In genomic region chr16:48383877-48384304, GRCh38 we compare ENCODE assay signal across 8 cellular contexts. TPM values are rescaled to one million over a fixed set of nuclear protein-coding genes. Genes with fewer than 3 reads are reported as not detected.
A peak's percentile ranks its signal among the peaks of the same experiment; 100 is the strongest.
DNase-seq lines count a peak whose midpoint lies in the region; ATAC-seq and TF ChIP-seq lines count a peak whose summit lies in the region.

No MANE protein-coding gene starts in this region.

- intact Hi-C loops in Panc1 (cut with micrococcal nuclease; ENCODE audit: unreplicated experiment) = no loop called here
- intact Hi-C loops in vagina (cut with DNase I) = loop anchor here (10.0 kb wide), 2 partner anchors 151 to 221 kb away; no protein-coding TSS in a partner anchor

- H3K23ac ChIP-seq in mesenchymal stem cell (ENCODE audit: low read length in 2 of 2) = peak overlapping the region in 1 of 2 experiments; percentile 72

- H3K4me3 ChIP-seq in Panc1 (ENCODE audit: low read depth in 2 of 2, low read length in 2 of 2) = peak overlapping the region; percentile 87 to 90
- peak overlapping the region; percentile 96 to 98 for H3K4me3 ChIP-seq in mesenchymal stem cell (ENCODE audit: insufficient read depth in 1 of 2, low read depth in 1 of 2, low read length in 2 of 2)
- H3K4me3 ChIP-seq in vagina = peak overlapping the region; percentile 94 to 96

- peak in 1 of 2 donors; percentile 7 for TF ChIP-seq POLR2A in vagina (IDR thresholded peaks at IDR 0.05)

- H3K27ac ChIP-seq in Panc1 (ENCODE audit: low read length) (peak overlapping the region; percentile 91), cingulate gyrus (ENCODE audit: low read depth, low read length) (peak overlapping the region; percentile 89), mesenchymal stem cell (ENCODE audit: low read length, poor library complexity, severe bottlenecking) (peak overlapping the region; percentile 85), vagina (peak overlapping the region; percentile 99)

- H3K27me3 ChIP-seq in Panc1 (ENCODE audit: control insufficient read depth, insufficient read depth, low read length) (no peaks in the 10 kb centered on the region), mesenchymal stem cell (ENCODE audit: control insufficient read depth in 1 of 2, insufficient read depth in 1 of 2, low read length in 2 of 2) (no peaks in the 10 kb centered on the region), vagina (no peaks in the 10 kb centered on the region)

- H3K4ac ChIP-seq in mesenchymal stem cell (ENCODE audit: low read depth in 1 of 2, low read length in 2 of 2) = peak overlapping the region in 1 of 2 experiments; percentile 94

- peak overlapping the region; percentile 60 for H3K4me2 ChIP-seq in mesenchymal stem cell (ENCODE audit: low read length, poor library complexity, severe bottlenecking)

- H3K79me1 ChIP-seq in mesenchymal stem cell (replicated peaks; ENCODE audit: low read length, poor library complexity, severe bottlenecking) = no peaks in the 10 kb centered on the region

- TSS peak; percentile 79 for BruUV-seq in Panc1 (replicated peaks; lab: Mats Ljungman, UMichigan)

- no peak overlapping the region for H4K8ac ChIP-seq in mesenchymal stem cell (ENCODE audit: low read length)

- H3K36me3 ChIP-seq in Panc1 (ENCODE audit: control insufficient read depth, insufficient read depth, low read length) = no peaks in the 10 kb centered on the region; the same call in none of the 2 replicates
- H3K36me3 ChIP-seq in mesenchymal stem cell (ENCODE audit: control insufficient read depth in 1 of 2, insufficient read depth in 2 of 2, low read depth in 1 of 2, low read length in 2 of 2) = no peaks in the 10 kb centered on the region
- no peaks in the 10 kb centered on the region for H3K36me3 ChIP-seq in vagina

- peaks cover 12% of the 10 kb centered on the region for H3K4me1 ChIP-seq in Panc1 (ENCODE audit: control insufficient read depth, insufficient read depth, low read length)
- H3K4me1 ChIP-seq in mesenchymal stem cell (ENCODE audit: control insufficient read depth, insufficient read depth, low read depth, low read length) = peaks cover 6% of the 10 kb centered on the region
- peaks cover 57% of the 10 kb centered on the region for H3K4me1 ChIP-seq in vagina

- ATAC-seq in Panc1 = no peak
- ATAC-seq in GM19467 (IDR thresholded peaks at IDR 0.05; ENCODE audit: unreplicated experiment) = no peak
- no peak for ATAC-seq in GM21723 (IDR thresholded peaks at IDR 0.05; ENCODE audit: unreplicated experiment)

- peak overlapping the region; percentile 98 for H3K9ac ChIP-seq in mesenchymal stem cell (ENCODE audit: low read length)

- no peak overlapping the region for H2AFZ ChIP-seq in mesenchymal stem cell (ENCODE audit: low read depth, low read length)

- no peak overlapping the region for H4K91ac ChIP-seq in mesenchymal stem cell (ENCODE audit: low read length)

- under 1% methylated on average over 6 of the region's 6 CpGs for WGBS in mesenchymal stem cell

- no peak overlapping the region for H2BK120ac ChIP-seq in mesenchymal stem cell (ENCODE audit: low read depth, low read length)

- in situ Hi-C loops in Panc1 (cut with HindIII; ENCODE audit: low pct_unique_long_range_greater_than_20kb, low sequenced_read_pairs) = no loop called here

- H2BK5ac ChIP-seq in mesenchymal stem cell (ENCODE audit: low read depth, low read length, poor library complexity, severe bottlenecking) = no peak overlapping the region

- H3K14ac ChIP-seq in mesenchymal stem cell (ENCODE audit: low read length in 2 of 2) = peak overlapping the region in 1 of 2 experiments; percentile 81

- H2BK15ac ChIP-seq in mesenchymal stem cell (ENCODE audit: low read depth, poor library complexity, severe bottlenecking) = no peak overlapping the region

- CTCF ChIA-PET in Panc1 (lab: Charles Lee) = no interaction called here

- TF ChIP-seq CTCF in Panc1 (IDR thresholded peaks at IDR 0.05) = no peak
- no peak for TF ChIP-seq CTCF in vagina (IDR thresholded peaks at IDR 0.05)

- no peak overlapping the region for H2BK12ac ChIP-seq in mesenchymal stem cell (ENCODE audit: low read length in 2 of 2)

- H2AK5ac ChIP-seq in mesenchymal stem cell (ENCODE audit: low read length, severe bottlenecking) = no peak overlapping the region

- DNase-seq in NCI-H526 (lab: John Stamatoyannopoulos, UW) = peak; percentile 19 to 30
- no peak for DNase-seq in NCI-H526 treated with DMSO at 0.1 percent for 48 hours (lab: John Stamatoyannopoulos, UW)
- no peak for DNase-seq in Panc1 (ENCODE audit: low read depth, low spot score)
- DNase-seq in mesenchymal stem cell = peak; percentile 54
- no peak for DNase-seq in vagina (ENCODE audit: extremely low spot score in 2 of 2)

- H3K18ac ChIP-seq in mesenchymal stem cell (ENCODE audit: low read depth in 1 of 2, low read length in 2 of 2) = no peak overlapping the region

- H3K9me3 ChIP-seq in Panc1 (ENCODE audit: control insufficient read depth, insufficient read depth, low read depth, low read length) (no peaks in the 10 kb centered on the region), mesenchymal stem cell (ENCODE audit: control insufficient read depth, low read length) (no peaks in the 10 kb centered on the region), vagina (no peaks in the 10 kb centered on the region)

- POLR2A ChIA-PET in Panc1 (lab: Charles Lee) = no interaction called here

RNA-seq across cellular contexts. Expression of gene SIAH1, which starts 1.3 kb away (rescaled TPM):
- total RNA-seq in Panc1 (2021; ENCODE audit: unreplicated experiment) (18.8 TPM), vagina (26.8 TPM)
- 11.3 TPM for polyA plus RNA-seq in Panc1 (2012; ENCODE audit: insufficient read length)
- 12.5 TPM for polyA plus RNA-seq in mesenchymal stem cell (2013, experiment 1 of 2)
- polyA plus RNA-seq in mesenchymal stem cell (2013, experiment 2 of 2) = 14.0 TPM

Comparison
In these comparisons a context has a peak if more than half of its experiments do, and no peak if none do; other contexts are left out.
1. DNase-seq: peak in NCI-H526 (2 of 2) and mesenchymal stem cell (single experiment); none in NCI-H526 treated with DMSO at 0.1 percent for 48 hours (single experiment), Panc1 (single experiment) and vagina (0 of 2).
2. Peak in every context shown above with its lines, with median percentiles within 50 percentile points of each other: H3K27ac ChIP-seq and H3K4me3 ChIP-seq.